Comparison of ENCODE assay signal across 15 cellular contexts in genomic region chr6:100475554-100476325, GRCh38. TPM values are rescaled to one million over a fixed set of nuclear protein-coding genes. Genes with fewer than 3 reads are reported as not detected.
A peak's percentile ranks its signal among the peaks of the same experiment; 100 is the strongest.
DNase-seq lines count a peak whose midpoint lies in the region; ATAC-seq, FAIRE-seq and TF ChIP-seq lines count a peak whose summit lies in the region.
"Had no signal": no experiment of that assay in that cellular context is flagged by ENCODE, and none has a peak within 500 bp of the region (broad histone marks: within the 10 kb centered on the region; RNA-seq: fewer than 3 reads in every experiment).

No MANE protein-coding gene starts in this region.

- DNase-seq in A549 (ENCODE audit: low read depth in 1 of 2, low spot score in 1 of 2), result peak in 1 of 2 experiments; percentile 7
- DNase-seq in SIG-M5 (lab: John Stamatoyannopoulos, UW), result no peak
- no peak for DNase-seq in effector memory CD8-positive, alpha-beta T cell
- no peak for DNase-seq in activated naive CD4-positive, alpha-beta T cell (lab: John Stamatoyannopoulos, UW)
- no peak for DNase-seq in activated naive CD4-positive, alpha-beta T cell treated with Interleukin-2 at 50 U/mL for 16 hours
- DNase-seq: activated T-cell treated with anti-CD3 and anti-CD28 coated beads, Interleukin-2, amount 50 U/mL, for 48 hours; BE2C; effector CD8-positive, alpha-beta T cell; NCI-H1694 treated with DMSO at 0.1 percent for 48 hours; pancreas; SW 1271 had no signal

- H3K27ac ChIP-seq in A549, result 0 out of 6 replicates have a peak overlapping the region, but pooled peaks of 1 of the 2 experiments have one; percentile 26
- H3K27ac ChIP-seq: pancreas had no signal

- peak in 1 of 2 experiments; percentile 36; a peak in 1 of 6 replicates for ATAC-seq in A549
- ATAC-seq in GM19035 (IDR thresholded peaks at IDR 0.05; ENCODE audit: unreplicated experiment), result peak; percentile 72
- ATAC-seq in HG02642 (IDR thresholded peaks at IDR 0.05; ENCODE audit: poor library complexity, unreplicated experiment), result peak; percentile 82
- ATAC-seq in HG03558 (IDR thresholded peaks at IDR 0.05; ENCODE audit: extremely low read depth, unreplicated experiment), result peak; percentile 74
- no peak for ATAC-seq in effector memory CD8-positive, alpha-beta T cell (replicated peaks)
- ATAC-seq: pancreas had no signal

- no peak overlapping the region for H3K27ac Mint-ChIP-seq in effector memory CD8-positive, alpha-beta T cell

- H3K4me2 ChIP-seq in A549, result 0 out of 3 replicates have a peak overlapping the region, but pooled peaks have one; percentile 8

- no peak for TF ChIP-seq POLR2A in A549 (IDR thresholded peaks at IDR 0.05; ENCODE audit: low read length)

- H3K4me3 ChIP-seq in A549, result no peak overlapping the region
- H3K4me3 ChIP-seq: pancreas had no signal

- H3K4me1 ChIP-seq in A549, result peaks cover 18% of the 10 kb centered on the region; the same call in 2 of the 3 replicates
- H3K4me1 ChIP-seq: BE2C, pancreas had no signal

- no peaks in the 10 kb centered on the region for H3K36me3 Mint-ChIP-seq in effector memory CD8-positive, alpha-beta T cell (ENCODE audit: insufficient read depth)

- TF ChIP-seq CTCF in A549 (IDR thresholded peaks at IDR 0.05), result no peak

- H3K27me3 Mint-ChIP-seq in effector memory CD8-positive, alpha-beta T cell, result peaks cover 33 to 41% of the 10 kb centered on the region in 2 donors

- H3K4me3 Mint-ChIP-seq in effector memory CD8-positive, alpha-beta T cell, result no peak overlapping the region

- no peaks in the 10 kb centered on the region for H3K9me3 Mint-ChIP-seq in effector memory CD8-positive, alpha-beta T cell

- POLR2A ChIA-PET in A549 (lab: Yijun Ruan, JAX), result no interaction called here

- TF ChIP-seq RAD21 in A549 (conservative IDR thresholded peaks at IDR 0.05 in 1 of 2, IDR thresholded peaks at IDR 0.05 in 1 of 2), result no peak

- H3K4me1 Mint-ChIP-seq in effector memory CD8-positive, alpha-beta T cell (ENCODE audit: low read depth in 2 of 2), result no peaks in the 10 kb centered on the region

- no peak for FAIRE-seq in A549 (lab: Jason Lieb, UNC)
- FAIRE-seq: islet of Langerhans, pancreas had no signal

- TF ChIP-seq EP300 in A549 (IDR thresholded peaks at IDR 0.05), result no peak

- CTCF ChIA-PET in A549 (lab: Yijun Ruan, JAX), result interaction anchor here (0.9 to 1.1 kb wide), 3 partner anchors 355 to 365 kb away, joined by 3 read pairs; no protein-coding TSS in a partner anchor

- no peaks in the 10 kb centered on the region for H3K9me3 ChIP-seq in A549
- H3K9me3 ChIP-seq: BE2C, pancreas had no signal

- 64% methylated on average over 10 of the region's 10 CpGs for WGBS in A549 (ENCODE audit: missing lambda C conversion rate)

TF ChIP-seq in A549, 52 proteins besides CTCF, POLR2A, EP300 and RAD21:
- TF ChIP-seq POLR2AphosphoS2 (conservative IDR thresholded peaks at IDR 0.05; ENCODE audit: low read length), result no peak
- TF ChIP-seq FOSL2 (IDR thresholded peaks at IDR 0.05), result no peak
- TF ChIP-seq FOSL2 (CRISPR knock-in tag; IDR thresholded peaks at IDR 0.05), result peak; percentile 17; the same call in 1 of the 2 replicates
- no peak for TF ChIP-seq RARB (CRISPR knock-in tag; IDR thresholded peaks at IDR 0.05)
- TF ChIP-seq KDM5A (IDR thresholded peaks at IDR 0.05), result no peak

RNA-seq across cellular contexts. Expression of gene SIM1, which starts 11.0 kb away (rescaled TPM):
- polyA plus RNA-seq in A549 (2011; rRNA removed), result not detected in 2 replicates
- polyA plus RNA-seq in A549 (2012; cell fraction: cytosol; rRNA removed), result not detected in 2 replicates
- polyA plus RNA-seq in A549 (2012; cell fraction: nucleus; rRNA removed), result not detected in 2 replicates
- polyA plus RNA-seq in A549 (2017; fragmentation: RNase III; extraction: RNeasy Plus Mini Kit Qiagen cat#74134 plus additional on column Dnase treatment), result not detected in 3 replicates
- not detected in 2 replicates for polyA minus RNA-seq in A549 (2011; rRNA and poly(A)+ RNA removed)
